8 cellular contexts compared by ENCODE assay signal in genomic region chr6:132354517-132355167, GRCh38.
DNase-seq lines count a peak whose midpoint lies in the region; ATAC-seq and TF ChIP-seq lines count a peak whose summit lies in the region.

No MANE protein-coding gene starts in this region.

- peak; percentile 55 for ATAC-seq in GM19025 (IDR thresholded peaks at IDR 0.05; ENCODE audit: low read depth, unreplicated experiment)

- DNase-seq in NB4 (ENCODE audit: low read depth) (peak; percentile 60), NCI-H1694 (lab: John Stamatoyannopoulos, UW) (no peak), midbrain (lab: John Stamatoyannopoulos, UW) (no peak), SW480 (ENCODE audit: low spot score) (no peak), NCI-H524 treated with DMSO at 0.1 percent for 48 hours (lab: John Stamatoyannopoulos, UW) (no peak)
- DNase-seq in activated gamma-delta T cell treated with anti-CD3 and anti-CD28 coated beads, Interleukin-2, amount 50 U/mL, for 16 hours (ENCODE audit: low read depth), result peak; percentile 27
- peak; percentile 3 to 5 for DNase-seq in stimulated activated CD4-positive, alpha-beta T cell treated with anti-CD3 and anti-CD28 coated beads, Interleukin-4, amount 100 ng/mL, for 4 hours

- no peak overlapping the region for H3K4me3 ChIP-seq in NB4 (ENCODE audit: low read depth, low read length)

- TF ChIP-seq POLR2A in NB4 (IDR thresholded peaks at IDR 0.05; ENCODE audit: extremely low read depth, insufficient read length), result no peak

- TF ChIP-seq CTCF in NB4 (IDR thresholded peaks at IDR 0.05; ENCODE audit: low read depth, low read length), result no peak

Comparison
In these comparisons a context has a peak if more than half of its experiments do, and no peak if none do; other contexts are left out.
1. DNase-seq: peak in NB4 (single experiment), activated gamma-delta T cell treated with anti-CD3 and anti-CD28 coated beads, Interleukin-2, amount 50 U/mL, for 16 hours (single experiment) and stimulated activated CD4-positive, alpha-beta T cell treated with anti-CD3 and anti-CD28 coated beads, Interleukin-4, amount 100 ng/mL, for 4 hours (2 of 2); none in NCI-H1694 (single experiment), midbrain (single experiment), SW480 (single experiment) and NCI-H524 treated with DMSO at 0.1 percent for 48 hours (single experiment).